Comparison of ENCODE assay signal across 8 cellular contexts in the genomic region with DNA sequence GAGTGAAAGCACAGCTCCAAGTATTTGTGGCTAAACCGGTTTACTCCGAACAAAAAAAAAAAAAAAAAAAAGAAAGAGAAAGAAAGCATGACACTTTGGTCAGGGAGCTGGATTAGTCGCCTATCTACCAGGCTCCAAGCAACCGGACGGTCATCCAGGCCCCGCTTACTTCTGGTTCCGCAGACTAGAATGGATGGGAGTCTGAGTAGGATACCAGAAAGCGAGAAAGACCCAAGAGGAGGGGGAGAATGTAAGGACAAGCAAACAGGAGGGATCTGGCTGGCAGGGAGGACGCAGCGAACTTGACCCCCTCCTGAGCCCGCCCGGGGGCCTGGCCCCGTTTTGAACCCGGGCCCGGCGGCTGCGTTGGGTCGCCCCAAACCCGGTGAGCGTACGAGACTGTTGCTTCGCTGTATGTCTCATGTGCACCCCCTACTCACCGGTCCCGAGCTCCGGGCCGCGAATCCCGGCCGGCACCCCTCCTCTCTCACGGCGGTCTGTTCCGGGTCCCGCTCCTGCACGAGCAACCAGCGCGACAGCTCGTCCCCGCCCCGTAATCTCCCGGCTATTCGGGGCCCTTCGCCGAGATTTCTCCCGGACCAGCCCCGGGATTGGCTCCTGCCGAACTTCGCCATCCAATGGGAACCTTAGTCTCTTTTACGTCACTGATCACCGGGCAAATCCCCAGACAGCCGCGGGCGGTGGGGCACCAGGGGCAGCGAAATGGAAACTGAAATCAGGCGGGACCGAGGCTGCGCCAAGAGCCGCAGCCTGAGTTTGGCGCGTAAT. TPM values are rescaled to one million over a fixed set of nuclear protein-coding genes. Genes with fewer than 3 reads are reported as not detected.
DNase-seq lines count a peak whose midpoint lies in the region; ATAC-seq, FAIRE-seq and TF ChIP-seq lines count a peak whose summit lies in the region.

Gene TRIM26 (minus strand): TSS at position 542 of the 789 bp plus-strand sequence. CDS start 14,303 bp downstream, outside the sequence.

- DNase-seq in Calu3 = peak; percentile 99
- peak; percentile 95 for DNase-seq in activated CD8-positive, alpha-beta memory T cell treated with anti-CD3 and anti-CD28 coated beads, Interleukin-2, amount 50 U/mL, for 4 hours
- peak; percentile 91 to 95 for DNase-seq in stimulated activated CD8-positive, alpha-beta memory T cell treated with anti-CD3 and anti-CD28 coated beads, Interleukin-15, amount 100 ng/mL, for 4 hours (ENCODE audit: low read depth in 2 of 2)

- H3F3A ChIP-seq in OCI-LY1 (ENCODE audit: insufficient read depth, low read length) = no peaks in the 10 kb centered on the region

- peak within 1 kb of the TSS; percentile 99 for H3K4me3 Mint-ChIP-seq in Calu3 (ENCODE audit: low read depth, unreplicated experiment)

- peak within 1 kb of the TSS; percentile 97 for H3K4me2 ChIP-seq in OCI-LY1 (ENCODE audit: low read length)

- H3K36me3 Mint-ChIP-seq in Calu3 (ENCODE audit: insufficient read depth, unreplicated experiment) = peaks cover 68% of the 10 kb centered on the region

- peaks cover 39% of the 10 kb centered on the region for H3K79me2 ChIP-seq in OCI-LY1 (ENCODE audit: insufficient read depth, low read length)

- H3K27me3 Mint-ChIP-seq in Calu3 (ENCODE audit: unreplicated experiment) = no peaks in the 10 kb centered on the region

- intact Hi-C loops in Calu3 (cut with micrococcal nuclease; ENCODE audit: unreplicated experiment) = loop anchor here (5.0 kb wide), 1 partner anchor 114 kb away; the partner anchor contains the start of gene TRIM39

- H3K9me3 ChIP-seq in HUES64 (ENCODE audit: insufficient read depth, low read depth, low read length) (no peaks in the 10 kb centered on the region), OCI-LY1 (ENCODE audit: low read length) (no peaks in the 10 kb centered on the region), mesodermal cell (ENCODE audit: control insufficient read depth, low read length) (no peaks in the 10 kb centered on the region)

- H3K4me3 ChIP-seq in HUES64 (ENCODE audit: low read length) (peak within 1 kb of the TSS; percentile 80), OCI-LY1 (ENCODE audit: low read depth, low read length, poor library complexity, severe bottlenecking) (peak within 1 kb of the TSS; percentile 88), mesodermal cell (ENCODE audit: extremely low read depth, insufficient read depth, low read length, poor library complexity, severe bottlenecking) (peak within 1 kb of the TSS; percentile 68)

- H3K4me1 ChIP-seq in HUES64 (ENCODE audit: insufficient read depth, low read length) (peaks cover 28% of the 10 kb centered on the region), OCI-LY1 (ENCODE audit: insufficient read depth, low read length, severe bottlenecking) (peaks cover 60% of the 10 kb centered on the region), mesodermal cell (ENCODE audit: control insufficient read depth, insufficient read depth, low read length, poor library complexity, severe bottlenecking) (peaks cover 12% of the 10 kb centered on the region)

- peaks cover 49% of the 10 kb centered on the region for H3K4me1 Mint-ChIP-seq in Calu3 (ENCODE audit: low read depth, unreplicated experiment)

- no TSS peak for BruUV-seq in Calu3 (replicated peaks; lab: Mats Ljungman, UMichigan)

- H3K36me3 ChIP-seq in HUES64 (ENCODE audit: insufficient read depth, low read length) (no peaks in the 10 kb centered on the region), OCI-LY1 (ENCODE audit: insufficient read depth, low read length) (peaks cover 11% of the 10 kb centered on the region; the same call in 1 of the 2 replicates), mesodermal cell (ENCODE audit: control insufficient read depth, insufficient read depth, low read length) (peaks cover 4% of the 10 kb centered on the region)

- under 1% methylated on average over 59 of the region's 59 CpGs for WGBS in HUES64
- WGBS in mesodermal cell (ENCODE audit: insufficient coverage in 2 of 2), 2 experiments = 0 to 1% methylated on average over 43 to 54 of the region's 59 CpGs

- peak within 1 kb of the TSS; percentile 88 for H3K9ac ChIP-seq in HUES64 (ENCODE audit: low read depth, low read length)
- H3K9ac ChIP-seq in OCI-LY1 (ENCODE audit: low read length) = peak within 1 kb of the TSS; percentile 95

- TF ChIP-seq CTCF in Calu3 (IDR thresholded peaks at IDR 0.05; ENCODE audit: unreplicated experiment) = no peak
- TF ChIP-seq CTCF in OCI-LY1 (IDR thresholded peaks at IDR 0.05; ENCODE audit: low read length) = no peak

- H3K9me3 Mint-ChIP-seq in Calu3 (ENCODE audit: low read depth, unreplicated experiment) = no peaks in the 10 kb centered on the region

- H3K27ac Mint-ChIP-seq in Calu3 (ENCODE audit: unreplicated experiment) = peak within 1 kb of the TSS; percentile 94

- H3K27ac ChIP-seq in HUES64 (ENCODE audit: low read depth, low read length) = peak within 1 kb of the TSS; percentile 85
- peak within 1 kb of the TSS; percentile 93 for H3K27ac ChIP-seq in OCI-LY1 (ENCODE audit: low read depth, low read length, poor library complexity, severe bottlenecking)
- H3K27ac ChIP-seq in mesodermal cell (ENCODE audit: low read depth, low read length, severe bottlenecking) = peak within 1 kb of the TSS; percentile 89

- no peaks in the 10 kb centered on the region for H3K9me2 ChIP-seq in OCI-LY1 (ENCODE audit: low read depth, low read length)

- FAIRE-seq in endometrium (lab: Jason Lieb, UNC) = peak; percentile 97

- H3K27me3 ChIP-seq in HUES64 (ENCODE audit: insufficient read depth, low read length) (no peaks in the 10 kb centered on the region), OCI-LY1 (ENCODE audit: insufficient read depth, low read length) (no peaks in the 10 kb centered on the region)

- ATAC-seq in GM21447 (IDR thresholded peaks at IDR 0.05; ENCODE audit: unreplicated experiment) = peak; percentile 81

- H2AFZ ChIP-seq in OCI-LY1 (ENCODE audit: low read length) = no peak within 1 kb of the TSS

- CTCF ChIA-PET in Calu3 (lab: Charles Lee) = interaction anchor here (0.5 to 2.6 kb wide), 10 partner anchors 9 to 449 kb away, joined by 3 to 9 read pairs (median 3); partner anchors contain the start of gene TRIM39

- no peaks in the 10 kb centered on the region for H4K20me1 ChIP-seq in OCI-LY1 (ENCODE audit: insufficient read depth, low read length)

RNA-seq across cellular contexts. Expression of gene TRIM26, which starts in this region (rescaled TPM):
- total RNA-seq in Calu3 (2022) = 89.9 and 118 TPM in 2 replicates
- polyA plus RNA-seq in HUES64 (2013, experiment 1 of 2) = 20.3 TPM
- polyA plus RNA-seq in HUES64 (2013, experiment 2 of 2) = 22.2 TPM
- polyA plus RNA-seq in mesodermal cell (2013, experiment 1 of 2) = 15.6 TPM
- polyA plus RNA-seq in mesodermal cell (2013, experiment 2 of 2) = 16.3 TPM

Comparison
In these comparisons a context has a peak if more than half of its experiments do, and no peak if none do; other contexts are left out.
1. Peak in every context shown above with its lines: DNase-seq, ATAC-seq, H3K4me3 ChIP-seq and H3K27ac ChIP-seq.